In the genomic region with DNA sequence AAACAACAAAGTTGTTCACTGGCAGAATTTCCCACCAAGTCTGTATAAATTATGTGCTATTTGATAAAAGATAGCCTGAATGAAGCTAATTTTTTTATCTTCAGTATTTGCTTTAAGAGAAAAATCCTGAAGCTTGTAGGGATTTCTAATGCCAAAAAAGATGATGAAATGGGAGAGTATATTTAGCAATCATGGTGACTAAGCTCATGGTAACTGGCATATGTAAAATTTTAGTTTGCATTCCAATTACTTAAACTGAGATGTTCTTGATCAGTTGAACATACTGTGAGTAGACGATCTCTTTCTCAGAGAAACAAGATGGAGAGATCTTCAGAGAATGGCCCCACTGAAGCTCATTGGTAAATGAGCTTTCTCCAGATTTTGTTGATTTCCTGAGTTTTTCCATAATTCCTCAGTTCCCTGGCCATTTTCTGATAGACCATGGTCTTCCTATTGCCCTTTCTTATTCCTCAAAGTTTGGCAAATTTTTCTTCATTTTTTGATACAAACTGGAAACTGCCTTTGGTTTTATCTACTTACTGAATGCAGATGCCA, we compare ENCODE assay signal across 13 cellular contexts.
DNase-seq lines count a peak whose midpoint lies in the region; ATAC-seq and TF ChIP-seq lines count a peak whose summit lies in the region.
"Had no signal": no experiment of that assay in that cellular context is flagged by ENCODE, and none has a peak within 500 bp of the region (broad histone marks: within the 10 kb centered on the region; RNA-seq: fewer than 3 reads in every experiment).

No MANE protein-coding gene starts in this region.

- no peak overlapping the region for H3K27ac Mint-ChIP-seq in Caco-2 (ENCODE audit: unreplicated experiment)
- H3K27ac Mint-ChIP-seq in activated CD8-positive, alpha-beta T cell treated with anti-CD3 and anti-CD28 coated beads, Interleukin-2, amount 10 ng/mL, durations not matched to agents 7 days and 5 days, result no peak overlapping the region
- H3K27ac Mint-ChIP-seq: activated T-cell treated with anti-CD3 and anti-CD28 coated beads, Interleukin-2, amount 50 U/mL, for 24 hours had no signal

- H3K4me2 ChIP-seq in skeletal muscle satellite cell (ENCODE audit: low read length), result peak overlapping the region; percentile 45

- no TSS peak for BruUV-seq in Caco-2 (replicated peaks; lab: Mats Ljungman, UMichigan)

- H3K9ac ChIP-seq in skeletal muscle satellite cell (ENCODE audit: low read depth, low read length), result peak overlapping the region; percentile 26

- POLR2A ChIA-PET in Caco-2 (lab: Charles Lee), result no interaction called here
- POLR2A ChIA-PET in activated CD8-positive, alpha-beta T cell treated with anti-CD3 and anti-CD28 coated beads, Interleukin-2, amount 10 ng/mL, durations not matched to agents 7 days and 5 days (lab: Charles Lee), result no interaction called here

- no peaks in the 10 kb centered on the region for H3K27me3 ChIP-seq in skeletal muscle satellite cell (ENCODE audit: control insufficient read depth, insufficient read depth, low read length)
- no peaks in the 10 kb centered on the region for H3K27me3 ChIP-seq in Caco-2 (replicated peaks; ENCODE audit: control insufficient read depth, insufficient read depth, low read length)
- H3K27me3 ChIP-seq: brain microvascular endothelial cell, MG63, testis had no signal

- H3K4me3 Mint-ChIP-seq in Caco-2 (ENCODE audit: unreplicated experiment), result no peak overlapping the region
- H3K4me3 Mint-ChIP-seq in activated CD8-positive, alpha-beta T cell treated with anti-CD3 and anti-CD28 coated beads, Interleukin-2, amount 10 ng/mL, durations not matched to agents 7 days and 5 days, result no peak overlapping the region
- H3K4me3 Mint-ChIP-seq: activated T-cell treated with anti-CD3 and anti-CD28 coated beads, Interleukin-2, amount 50 U/mL, for 24 hours had no signal

- no peaks in the 10 kb centered on the region for H3K9me3 ChIP-seq in skeletal muscle satellite cell (replicated peaks; ENCODE audit: low read length)
- H3K9me3 ChIP-seq in Caco-2, result no peaks in the 10 kb centered on the region
- H3K9me3 ChIP-seq: MG63, mucosa of descending colon, testis had no signal

- no peaks in the 10 kb centered on the region for H3K36me3 Mint-ChIP-seq in Caco-2 (ENCODE audit: insufficient read depth, unreplicated experiment)
- peaks cover 3% of the 10 kb centered on the region for H3K36me3 Mint-ChIP-seq in activated CD8-positive, alpha-beta T cell treated with anti-CD3 and anti-CD28 coated beads, Interleukin-2, amount 10 ng/mL, durations not matched to agents 7 days and 5 days (ENCODE audit: low read depth)

- no peaks in the 10 kb centered on the region for H3K36me3 ChIP-seq in skeletal muscle satellite cell (ENCODE audit: insufficient read depth, low read length)
- H3K36me3 ChIP-seq in Caco-2 (ENCODE audit: control insufficient read depth, insufficient read depth, low read length), result no peaks in the 10 kb centered on the region
- H3K36me3 ChIP-seq: brain microvascular endothelial cell, MG63, WERI-Rb-1 had no signal

- H3K27me3 Mint-ChIP-seq in Caco-2 (ENCODE audit: insufficient read depth, unreplicated experiment), result peaks cover 14% of the 10 kb centered on the region
- peaks cover 29% of the 10 kb centered on the region for H3K27me3 Mint-ChIP-seq in activated CD8-positive, alpha-beta T cell treated with anti-CD3 and anti-CD28 coated beads, Interleukin-2, amount 10 ng/mL, durations not matched to agents 7 days and 5 days (ENCODE audit: low read depth)
- H3K27me3 Mint-ChIP-seq: activated T-cell treated with anti-CD3 and anti-CD28 coated beads, Interleukin-2, amount 50 U/mL, for 24 hours had no signal

- no peaks in the 10 kb centered on the region for H3K4me1 Mint-ChIP-seq in Caco-2 (ENCODE audit: low read depth, unreplicated experiment)
- H3K4me1 Mint-ChIP-seq in activated CD8-positive, alpha-beta T cell treated with anti-CD3 and anti-CD28 coated beads, Interleukin-2, amount 10 ng/mL, durations not matched to agents 7 days and 5 days (ENCODE audit: low read depth), result peaks cover 27% of the 10 kb centered on the region

- peak; percentile 56 for DNase-seq in GM04503 (ENCODE audit: low read depth)
- DNase-seq in NCI-H460 (ENCODE audit: extremely low read depth, low read depth), result peak; percentile 36
- DNase-seq in dedifferentiated amniotic fluid mesenchymal stem cell (ENCODE audit: extremely low spot score), result peak; percentile 93
- no peak for DNase-seq in glomerular visceral epithelial cell (ENCODE audit: extremely low spot score)
- no peak for DNase-seq in Caco-2
- no peak for DNase-seq in activated CD8-positive, alpha-beta T cell treated with anti-CD3 and anti-CD28 coated beads, Interleukin-2, amount 10 ng/mL, durations not matched to agents 7 days and 5 days
- DNase-seq: activated T-cell treated with anti-CD3 and anti-CD28 coated beads, Interleukin-2, amount 50 U/mL, for 24 hours; brain microvascular endothelial cell; MG63; mucosa of descending colon; testis; WERI-Rb-1 had no signal

- H3K9me3 Mint-ChIP-seq in Caco-2 (ENCODE audit: unreplicated experiment), result no peaks in the 10 kb centered on the region
- H3K9me3 Mint-ChIP-seq in activated CD8-positive, alpha-beta T cell treated with anti-CD3 and anti-CD28 coated beads, Interleukin-2, amount 10 ng/mL, durations not matched to agents 7 days and 5 days (ENCODE audit: insufficient read depth), result no peaks in the 10 kb centered on the region
- H3K9me3 Mint-ChIP-seq: activated T-cell treated with anti-CD3 and anti-CD28 coated beads, Interleukin-2, amount 50 U/mL, for 24 hours had no signal

- CTCF ChIA-PET in Caco-2 (lab: Charles Lee), result no interaction called here
- CTCF ChIA-PET in activated CD8-positive, alpha-beta T cell treated with anti-CD3 and anti-CD28 coated beads, Interleukin-2, amount 10 ng/mL, durations not matched to agents 7 days and 5 days (lab: Charles Lee), result interaction anchor here (0.9 to 4.6 kb wide), 8 partner anchors 9 to 118 kb away, joined by 3 to 38 read pairs (median 4); no protein-coding TSS in a partner anchor

- intact Hi-C loops in Caco-2 (cut with micrococcal nuclease; ENCODE audit: unreplicated experiment), result no loop called here

- H3K4me1 ChIP-seq in skeletal muscle satellite cell (ENCODE audit: control insufficient read depth, insufficient read depth, low read length) (peaks cover 16% of the 10 kb centered on the region), Caco-2 (no peaks in the 10 kb centered on the region)
- H3K4me1 ChIP-seq: testis had no signal

- TF ChIP-seq CTCF in Caco-2 (IDR thresholded peaks at IDR 0.05; ENCODE audit: insufficient read depth in 1 of 2, low read depth in 1 of 2, low read length in 1 of 2, severe bottlenecking in 1 of 2, unreplicated experiment in 1 of 2), result no peak

- ATAC-seq in activated CD8-positive, alpha-beta T cell treated with anti-CD3 and anti-CD28 coated beads, Interleukin-2, amount 10 ng/mL, durations not matched to agents 7 days and 5 days, result no peak
- ATAC-seq: mucosa of descending colon had no signal

- H3K4me3 ChIP-seq in skeletal muscle satellite cell (ENCODE audit: low read length) (no peak overlapping the region), Caco-2 (ENCODE audit: low read depth, low read length) (no peak overlapping the region)
- H3K4me3 ChIP-seq: MG63, mucosa of descending colon, testis had no signal

Comparison
In these comparisons a context has a peak if more than half of its experiments do, and no peak if none do; other contexts are left out.
1. DNase-seq: peak in GM04503 (single experiment), NCI-H460 (single experiment) and dedifferentiated amniotic fluid mesenchymal stem cell (single experiment); none in glomerular visceral epithelial cell (single experiment), Caco-2 (0 of 2) and activated CD8-positive, alpha-beta T cell treated with anti-CD3 and anti-CD28 coated beads, Interleukin-2, amount 10 ng/mL, durations not matched to agents 7 days and 5 days (single experiment).